In genomic region chr20:32108814-32109391, GRCh38 we compare ENCODE assay signal across 9 cellular contexts. TPM values are rescaled to one million over a fixed set of nuclear protein-coding genes. Genes with fewer than 3 reads are reported as not detected.
DNase-seq lines count a peak whose midpoint lies in the region; ATAC-seq and TF ChIP-seq lines count a peak whose summit lies in the region.
"Had no signal": no experiment of that assay in that cellular context is flagged by ENCODE, and none has a peak within 500 bp of the region (broad histone marks: within the 10 kb centered on the region; RNA-seq: fewer than 3 reads in every experiment).

No MANE protein-coding gene starts in this region.

- ATAC-seq in activated naive CD8-positive, alpha-beta T cell treated with anti-CD3 and anti-CD28 coated beads, Interleukin-2, amount 50 U/mL, for 24 hours: no peak
- no peak for ATAC-seq in left lung
- no peak for ATAC-seq in thoracic aorta (ENCODE audit: insufficient number of reproducible peaks, low FRiP score, low read depth)
- no peak for ATAC-seq in left colon
- ATAC-seq in GM19035 (IDR thresholded peaks at IDR 0.05; ENCODE audit: unreplicated experiment): no peak

- H3K9me3 ChIP-seq in left lung (no peaks in the 10 kb centered on the region), thoracic aorta (no peaks in the 10 kb centered on the region)

- H3K36me3 ChIP-seq in left lung (peaks cover 0 to 4% of the 10 kb centered on the region in 2 donors), thoracic aorta (no peaks in the 10 kb centered on the region)

- peaks cover 5% of the 10 kb centered on the region for H3K27me3 Mint-ChIP-seq in activated CD4-positive, alpha-beta T cell treated with anti-CD3 and anti-CD28 coated beads, Interleukin-2, amount 10 ng/mL, durations not matched to agents 24 days and 14 days
- no peaks in the 10 kb centered on the region for H3K27me3 Mint-ChIP-seq in activated naive CD8-positive, alpha-beta T cell treated with anti-CD3 and anti-CD28 coated beads, Interleukin-2, amount 50 U/mL, for 24 hours

- H3K27ac Mint-ChIP-seq in activated CD4-positive, alpha-beta T cell treated with anti-CD3 and anti-CD28 coated beads, Interleukin-2, amount 10 ng/mL, durations not matched to agents 24 days and 14 days: peak overlapping the region; percentile 100
- H3K27ac Mint-ChIP-seq in activated naive CD8-positive, alpha-beta T cell treated with anti-CD3 and anti-CD28 coated beads, Interleukin-2, amount 50 U/mL, for 24 hours: peak overlapping the region; percentile 99

- DNase-seq in activated CD4-positive, alpha-beta T cell treated with anti-CD3 and anti-CD28 coated beads, Interleukin-2, amount 10 ng/mL, durations not matched to agents 24 days and 14 days: no peak
- no peak for DNase-seq in activated CD4-positive, alpha-beta T cell treated with anti-CD3 and anti-CD28 coated beads, Interleukin-2, amount 50 U/mL, for 1 hour
- DNase-seq in activated naive CD8-positive, alpha-beta T cell treated with anti-CD3 and anti-CD28 coated beads, Interleukin-2, amount 50 U/mL, for 24 hours: no peak
- DNase-seq in left lung: no peak
- DNase-seq in thoracic aorta (ENCODE audit: low spot score): no peak
- no peak for DNase-seq in left colon
- DNase-seq in pons (ENCODE audit: low spot score): no peak

- no peak overlapping the region for H3K4me3 Mint-ChIP-seq in activated CD4-positive, alpha-beta T cell treated with anti-CD3 and anti-CD28 coated beads, Interleukin-2, amount 10 ng/mL, durations not matched to agents 24 days and 14 days
- peak overlapping the region; percentile 87 for H3K4me3 Mint-ChIP-seq in activated naive CD8-positive, alpha-beta T cell treated with anti-CD3 and anti-CD28 coated beads, Interleukin-2, amount 50 U/mL, for 24 hours

- no peaks in the 10 kb centered on the region for H3K9me3 Mint-ChIP-seq in activated CD4-positive, alpha-beta T cell treated with anti-CD3 and anti-CD28 coated beads, Interleukin-2, amount 10 ng/mL, durations not matched to agents 24 days and 14 days
- no peaks in the 10 kb centered on the region for H3K9me3 Mint-ChIP-seq in activated naive CD8-positive, alpha-beta T cell treated with anti-CD3 and anti-CD28 coated beads, Interleukin-2, amount 50 U/mL, for 24 hours

- H3K27me3 ChIP-seq in left lung (no peaks in the 10 kb centered on the region), thoracic aorta (replicated peaks; ENCODE audit: insufficient read depth) (no peaks in the 10 kb centered on the region)

- H3K36me3 Mint-ChIP-seq in activated CD4-positive, alpha-beta T cell treated with anti-CD3 and anti-CD28 coated beads, Interleukin-2, amount 10 ng/mL, durations not matched to agents 24 days and 14 days (ENCODE audit: low read depth): peaks cover 14% of the 10 kb centered on the region
- H3K36me3 Mint-ChIP-seq in activated naive CD8-positive, alpha-beta T cell treated with anti-CD3 and anti-CD28 coated beads, Interleukin-2, amount 50 U/mL, for 24 hours (ENCODE audit: low read depth): peaks cover 11% of the 10 kb centered on the region

- peak overlapping the region in 1 of 2 donors; percentile 98 for H3K27ac ChIP-seq in left lung
- H3K27ac ChIP-seq in thoracic aorta: peak overlapping the region; percentile 99 to 100

- no peak for TF ChIP-seq CTCF in left lung (IDR thresholded peaks at IDR 0.05)
- TF ChIP-seq CTCF in thoracic aorta (IDR thresholded peaks at IDR 0.05): no peak

- peaks cover 10 to 41% of the 10 kb centered on the region in 2 donors for H3K4me1 ChIP-seq in left lung
- H3K4me1 ChIP-seq in thoracic aorta (ENCODE audit: control insufficient read depth in 1 of 2, low read depth in 2 of 2): peaks cover 23 to 24% of the 10 kb centered on the region in 2 donors

- peaks cover 29% of the 10 kb centered on the region for H3K4me1 Mint-ChIP-seq in activated CD4-positive, alpha-beta T cell treated with anti-CD3 and anti-CD28 coated beads, Interleukin-2, amount 10 ng/mL, durations not matched to agents 24 days and 14 days
- H3K4me1 Mint-ChIP-seq in activated naive CD8-positive, alpha-beta T cell treated with anti-CD3 and anti-CD28 coated beads, Interleukin-2, amount 50 U/mL, for 24 hours: peaks cover 30% of the 10 kb centered on the region

- intact Hi-C loops in activated CD4-positive, alpha-beta T cell treated with anti-CD3 and anti-CD28 coated beads, Interleukin-2, amount 10 ng/mL, durations not matched to agents 24 days and 14 days (cut with micrococcal nuclease): loop anchor here (1.0 to 10.0 kb wide), 3 partner anchors 95 to 249 kb away; partner anchors contain the start of genes ASXL1 and PDRG1
- intact Hi-C loops in left lung (cut with DNase I) (no loop called here), left colon (cut with DNase I, micrococcal nuclease) (no loop called here)

- H3K4me3 ChIP-seq in left lung (peak overlapping the region; percentile 63 to 95), thoracic aorta (peak overlapping the region; percentile 99)

RNA-seq across cellular contexts. Expression of gene TM9SF4, which starts 0.6 kb away (rescaled TPM):
- 48.9 and 49.8 TPM in 2 replicates for total RNA-seq in activated CD4-positive, alpha-beta T cell treated with anti-CD3 and anti-CD28 coated beads, Interleukin-2, amount 10 ng/mL, durations not matched to agents 24 days and 14 days
- total RNA-seq in left lung (10 to 100 TPM; 56.2 to 59.1 TPM), thoracic aorta (10 to 100 TPM; 33.4 TPM), left colon (10 to 100 TPM; 62.2 to 78.5 TPM)

RNA-seq across cellular contexts. Expression of gene HCK, which starts 56.9 kb away (rescaled TPM):
- total RNA-seq in activated CD4-positive, alpha-beta T cell treated with anti-CD3 and anti-CD28 coated beads, Interleukin-2, amount 10 ng/mL, durations not matched to agents 24 days and 14 days: not detected in 2 replicates
- total RNA-seq in left lung (100 to 1,000 TPM in 1 of 2 donors, 10 to 100 TPM in 1; 30.8 to 110 TPM), thoracic aorta (10 to 100 TPM; 29.0 to 38.1 TPM), left colon (1 to 10 TPM; 5.5 to 9.7 TPM)
- total RNA-seq: pulmonary artery endothelial cell had no signal
